ENCODE assay signal across 8 cellular contexts in the genomic region with DNA sequence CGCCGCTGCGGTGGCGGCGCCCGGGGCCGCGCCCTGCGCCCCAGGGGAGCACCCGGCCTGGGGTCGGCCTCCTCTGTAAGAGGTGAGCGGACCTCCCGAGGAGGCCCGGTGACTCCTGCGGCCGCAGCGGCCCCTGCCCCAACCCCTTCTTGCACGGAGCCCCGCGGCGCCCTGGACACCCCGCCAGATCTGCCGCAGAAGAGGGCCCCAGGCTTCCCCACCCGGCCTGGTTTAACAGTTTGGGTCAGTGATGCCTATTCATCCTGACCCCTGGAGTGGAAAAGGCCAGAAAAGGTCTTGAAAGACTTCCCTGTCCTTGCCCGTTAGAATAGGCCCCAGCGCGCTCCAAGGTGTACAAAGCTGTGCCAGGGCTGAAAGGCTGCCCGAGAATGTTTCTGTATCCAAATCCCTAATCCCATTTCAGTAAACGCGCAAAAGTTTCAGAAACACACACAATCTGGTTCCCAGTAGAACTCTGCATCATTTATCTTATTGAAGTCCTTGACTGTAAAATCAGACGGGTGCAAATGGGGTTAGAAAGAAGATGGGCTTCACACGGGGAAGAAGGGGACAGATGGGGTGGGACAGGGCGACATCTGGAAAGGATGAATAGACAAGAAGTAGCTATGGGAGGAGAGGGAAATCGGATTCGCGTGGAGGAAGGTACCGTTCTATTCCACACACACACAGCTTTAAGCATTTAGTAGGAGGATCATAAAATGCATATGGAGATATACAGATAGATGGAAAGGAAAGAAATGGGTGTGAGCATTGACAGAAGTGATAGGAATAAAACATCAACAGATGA. TPM values are rescaled to one million over a fixed set of nuclear protein-coding genes. Genes with fewer than 3 reads are reported as not detected.
DNase-seq lines count a peak whose midpoint lies in the region; ATAC-seq, FAIRE-seq and TF ChIP-seq lines count a peak whose summit lies in the region.

No MANE protein-coding gene starts in this region.

- peak overlapping the region; percentile 61 for H3K4me3 ChIP-seq in BE2C (ENCODE audit: low read depth, low read length)
- H3K4me3 ChIP-seq in HEK293 (ENCODE audit: low read depth, low read length) = peak overlapping the region; percentile 68
- H3K4me3 ChIP-seq in foreskin fibroblast (ENCODE audit: low read depth in 1 of 2, low read length in 2 of 2) = peak overlapping the region; percentile 42 to 50
- peak overlapping the region; percentile 45 to 69 (median 58) for H3K4me3 ChIP-seq in pancreas

- intact Hi-C loops in activated CD8-positive, alpha-beta T cell treated with anti-CD3 and anti-CD28 coated beads for 36 hours (cut with micrococcal nuclease) = loop anchor here (1.0 kb wide), 1 partner anchor 99 kb away; no protein-coding TSS in a partner anchor
- intact Hi-C loops in pancreas (cut with DNase I) = loop anchor here in 2 of 3 donors (2.0 to 5.0 kb wide), 3 partner anchors 35 to 220 kb away; partner anchors contain the start of gene ATG10 (in 1 of the 2)

- FAIRE-seq in pancreas (lab: Jason Lieb, UNC) = no peak

- no peak for DNase-seq in BE2C
- no peak for DNase-seq in activated CD8-positive, alpha-beta T cell treated with anti-CD3 and anti-CD28 coated beads for 36 hours
- peak in 1 of 2 donors; percentile 49 for DNase-seq in foreskin fibroblast
- DNase-seq in pancreas = peak in 1 of 6 donors; percentile 77
- no peak for DNase-seq in NK-92 treated with Interleukin-12 subunit alpha and Interleukin-12 subunit beta, amount 100 ng/mL, for 24 hours (lab: John Stamatoyannopoulos, UW)
- no peak for DNase-seq in NCI-H345 treated with DMSO at 0.1 percent for 48 hours (lab: John Stamatoyannopoulos, UW; ENCODE audit: unreplicated experiment)

- peaks cover 3% of the 10 kb centered on the region for H3K27me3 Mint-ChIP-seq in activated CD8-positive, alpha-beta T cell treated with anti-CD3 and anti-CD28 coated beads for 36 hours

- whole genome bisulfite sequencing in pancreas, 2 donors = 17 to 20% methylated on average over 32 to 37 of the region's 37 CpGs

- H3K36me3 Mint-ChIP-seq in activated CD8-positive, alpha-beta T cell treated with anti-CD3 and anti-CD28 coated beads for 36 hours (ENCODE audit: low read depth) = no peaks in the 10 kb centered on the region

- no peaks in the 10 kb centered on the region for H3K36me3 ChIP-seq in BE2C
- no peaks in the 10 kb centered on the region for H3K36me3 ChIP-seq in HEK293 (ENCODE audit: control insufficient read depth in 2 of 2, insufficient read depth in 1 of 2, low read length in 2 of 2)
- no peaks in the 10 kb centered on the region for H3K36me3 ChIP-seq in pancreas

- H3K4me1 Mint-ChIP-seq in activated CD8-positive, alpha-beta T cell treated with anti-CD3 and anti-CD28 coated beads for 36 hours (ENCODE audit: low read depth) = peaks cover 23% of the 10 kb centered on the region

- peak overlapping the region; percentile 48 for H3K27ac Mint-ChIP-seq in activated CD8-positive, alpha-beta T cell treated with anti-CD3 and anti-CD28 coated beads for 36 hours

- peak overlapping the region; percentile 87 for H3K4me3 Mint-ChIP-seq in activated CD8-positive, alpha-beta T cell treated with anti-CD3 and anti-CD28 coated beads for 36 hours

- no peak for ATAC-seq in activated CD8-positive, alpha-beta T cell treated with anti-CD3 and anti-CD28 coated beads for 36 hours
- peak in 2 of 4 donors; percentile 14 to 21 for ATAC-seq in pancreas
- ATAC-seq in GM19395 (IDR thresholded peaks at IDR 0.05; ENCODE audit: unreplicated experiment) = no peak

- H3K9me3 Mint-ChIP-seq in activated CD8-positive, alpha-beta T cell treated with anti-CD3 and anti-CD28 coated beads for 36 hours = no peaks in the 10 kb centered on the region

- CTCF ChIA-PET in HEK293 (lab: Yijun Ruan, JAX) = interaction anchor here (1.0 to 1.9 kb wide), 4 partner anchors 99 to 412 kb away, joined by 3 to 9 read pairs (median 4); no protein-coding TSS in a partner anchor
- CTCF ChIA-PET in activated CD8-positive, alpha-beta T cell treated with anti-CD3 and anti-CD28 coated beads for 36 hours (lab: Charles Lee) = interaction anchor here (1.0 to 2.5 kb wide), 5 partner anchors 10 to 327 kb away, joined by 3 to 25 read pairs (median 3); no protein-coding TSS in a partner anchor

- H3K9me3 ChIP-seq in BE2C (no peaks in the 10 kb centered on the region), HEK293 (ENCODE audit: control insufficient read depth, insufficient read depth, low read depth, low read length) (no peaks in the 10 kb centered on the region), pancreas (no peaks in the 10 kb centered on the region)

- POLR2A ChIA-PET in HEK293 (lab: Yijun Ruan, JAX) = interaction anchor here (0.7 to 3.5 kb wide), 5 partner anchors 34 to 414 kb away, joined by 3 to 142 read pairs (median 6); no protein-coding TSS in a partner anchor
- POLR2A ChIA-PET in activated CD8-positive, alpha-beta T cell treated with anti-CD3 and anti-CD28 coated beads for 36 hours (lab: Charles Lee) = interaction anchor here (0.7 to 4.5 kb wide), 8 partner anchors 10 to 224 kb away, joined by 3 to 42 read pairs (median 4); no protein-coding TSS in a partner anchor

- TF ChIP-seq CTCF in BE2C (IDR thresholded peaks at IDR 0.05; ENCODE audit: low read depth, low read length) (no peak), HEK293 (tag by site-specific recombination; IDR thresholded peaks at IDR 0.05) (no peak), foreskin fibroblast (IDR thresholded peaks at IDR 0.05; ENCODE audit: low read depth, low read length) (no peak), pancreas (IDR thresholded peaks at IDR 0.05) (no peak)
- no peak for TF ChIP-seq CTCF in activated CD8-positive, alpha-beta T cell treated with anti-CD3 and anti-CD28 coated beads for 36 hours (IDR thresholded peaks at IDR 0.05)

- H3K4me1 ChIP-seq in BE2C (peaks cover 15% of the 10 kb centered on the region), HEK293 (ENCODE audit: control insufficient read depth, insufficient read depth, low read length) (0 out of 2 replicates have a peak, but pooled peaks cover 6% of the 10 kb centered on the region), pancreas (peaks cover 5 to 20% (median 14%) of the 10 kb centered on the region in 3 donors)

- H3K27ac ChIP-seq in HEK293 (ENCODE audit: extremely low read depth, low read depth, low read length) (peak overlapping the region; percentile 86; the same call in 1 of the 2 replicates), pancreas (peak overlapping the region; percentile 93 to 100 (median 98))

- H3K27me3 ChIP-seq in BE2C (no peaks in the 10 kb centered on the region), pancreas (no peaks in the 10 kb centered on the region)

TF ChIP-seq in HEK293, 187 proteins besides CTCF, POLR2A, EP300 and RAD21:
- TF ChIP-seq ZNF202 (tag by site-specific recombination; IDR thresholded peaks at IDR 0.05; ENCODE audit: borderline replicate concordance) (peak; percentile 2; the same call in 1 of the 2 replicates), ZNF501 (tag by site-specific recombination; IDR thresholded peaks at IDR 0.05) (no peak), GLIS1 (tag by site-specific recombination; IDR thresholded peaks at IDR 0.05) (peak; percentile 65; the same call in 1 of the 2 replicates), ZBTB21 (tag by site-specific recombination; IDR thresholded peaks at IDR 0.05) (no peak), ZNF366 (tag by site-specific recombination; conservative IDR thresholded peaks at IDR 0.05) (peak; percentile 36; the same call in 1 of the 2 replicates), FEZF1 (tag by site-specific recombination; IDR thresholded peaks at IDR 0.05) (no peak), ZNF335 (tag by site-specific recombination; conservative IDR thresholded peaks at IDR 0.05) (peak; percentile 37; the same call in 1 of the 2 replicates)

RNA-seq across cellular contexts. Expression of gene SSBP2, which starts 1.1 kb away (rescaled TPM):
- 146 TPM for polyA plus RNA-seq in BE2C (2012; ENCODE audit: insufficient read depth, insufficient read length, low read depth)
- total RNA-seq in activated CD8-positive, alpha-beta T cell treated with anti-CD3 and anti-CD28 coated beads for 36 hours = 10 to 100 TPM; 11.7 to 12.9 TPM
- 10 to 100 TPM; 10.1 to 16.9 (median 15.8) TPM for total RNA-seq in pancreas
- 10 to 100 TPM in 1 of 2 donors, 1 to 10 TPM in 1; 8.6 to 20.7 TPM for polyA plus RNA-seq in pancreas
